ENCODE assay signal across 8 cellular contexts in genomic region chr12:12723147-12723680, GRCh38. TPM values are rescaled to one million over a fixed set of nuclear protein-coding genes. Genes with fewer than 3 reads are reported as not detected.
DNase-seq lines count a peak whose midpoint lies in the region; ATAC-seq and TF ChIP-seq lines count a peak whose summit lies in the region.

No MANE protein-coding gene starts in this region.

- H3K4me3 ChIP-seq in SK-N-MC (peak overlapping the region; percentile 97), sigmoid colon (peak overlapping the region; percentile 64 to 81 (median 74))

- intact Hi-C loops in sigmoid colon (cut with DNase I): no loop called here

- H3K36me3 ChIP-seq in SK-N-MC (ENCODE audit: insufficient read depth, low read length): peaks cover 39% of the 10 kb centered on the region
- H3K36me3 ChIP-seq in sigmoid colon: peaks cover 0 to 36% (median 2%) of the 10 kb centered on the region in 4 donors

- no peak for TF ChIP-seq EP300 in sigmoid colon (IDR thresholded peaks at IDR 0.05)

- DNase-seq in NCI-H2227 treated with DMSO at 0.1 percent for 48 hours (lab: John Stamatoyannopoulos, UW): peak; percentile 12
- no peak for DNase-seq in NCI-H2227 (lab: John Stamatoyannopoulos, UW; ENCODE audit: unreplicated experiment)
- DNase-seq in SK-N-MC (ENCODE audit: low read depth, low spot score): no peak
- DNase-seq in fibroblast of peridontal ligament (ENCODE audit: extremely low read depth): peak; percentile 56
- DNase-seq in sigmoid colon: no peak
- no peak for DNase-seq in NOMO-1 treated with dmso at 0.1 percent for 144 hours (lab: John Stamatoyannopoulos, UW; ENCODE audit: unreplicated experiment)
- no peak for DNase-seq in stimulated activated naive CD4-positive, alpha-beta T cell treated with Interleukin-2 at 50 U/mL for 16 hours (lab: John Stamatoyannopoulos, UW)

- H3K27ac ChIP-seq in SK-N-MC: peak overlapping the region; percentile 98
- H3K27ac ChIP-seq in sigmoid colon: peak overlapping the region; percentile 98 to 100 (median 99)

- H3K9ac ChIP-seq in SK-N-MC (ENCODE audit: insufficient read length): peak overlapping the region; percentile 98

- 5 to 7% methylated on average over 11 of the region's 11 CpGs for WGBS in sigmoid colon, 2 donors

- TF ChIP-seq POLR2A in sigmoid colon (IDR thresholded peaks at IDR 0.05): no peak

- peaks cover 0 to 50% (median 40%) of the 10 kb centered on the region in 4 donors for H3K4me1 ChIP-seq in sigmoid colon

- H3K27me3 ChIP-seq in sigmoid colon: no peaks in the 10 kb centered on the region

- H3K9me3 ChIP-seq in SK-N-MC (ENCODE audit: low read depth, low read length) (no peaks in the 10 kb centered on the region), sigmoid colon (no peaks in the 10 kb centered on the region)

- no peak for TF ChIP-seq CTCF in sigmoid colon (IDR thresholded peaks at IDR 0.05)

- ATAC-seq in HG02840 (IDR thresholded peaks at IDR 0.05; ENCODE audit: low FRiP score, unreplicated experiment): no peak

RNA-seq across cellular contexts. Expression of gene CDKN1B, which starts 6.0 kb away (rescaled TPM):
- 100 to 1,000 TPM in 1 of 4 donors, 10 to 100 TPM in 3; 52.5 to 106 (median 81.3) TPM for total RNA-seq in sigmoid colon
- polyA plus RNA-seq in sigmoid colon: 10 to 100 TPM; 36.8 to 47.1 (median 43.8) TPM

RNA-seq across cellular contexts. Expression of gene GPR19, which starts 27.2 kb away (rescaled TPM):
- total RNA-seq in sigmoid colon: under 1 TPM in 1 of 4 donors, not detected in 3; 0.36 TPM
- polyA plus RNA-seq in sigmoid colon: under 1 TPM in 1 of 3 donors, not detected in 2; 0.98 TPM

Comparison
In these comparisons a context has a peak if more than half of its experiments do, and no peak if none do; other contexts are left out.
1. DNase-seq: peak in NCI-H2227 treated with DMSO at 0.1 percent for 48 hours (single experiment) and fibroblast of peridontal ligament (single experiment); none in NCI-H2227 (single experiment), SK-N-MC (single experiment), sigmoid colon (single experiment), NOMO-1 treated with dmso at 0.1 percent for 144 hours (single experiment) and stimulated activated naive CD4-positive, alpha-beta T cell treated with Interleukin-2 at 50 U/mL for 16 hours (single experiment).